Comparison of ENCODE assay signal across 30 cellular contexts in the genomic region with DNA sequence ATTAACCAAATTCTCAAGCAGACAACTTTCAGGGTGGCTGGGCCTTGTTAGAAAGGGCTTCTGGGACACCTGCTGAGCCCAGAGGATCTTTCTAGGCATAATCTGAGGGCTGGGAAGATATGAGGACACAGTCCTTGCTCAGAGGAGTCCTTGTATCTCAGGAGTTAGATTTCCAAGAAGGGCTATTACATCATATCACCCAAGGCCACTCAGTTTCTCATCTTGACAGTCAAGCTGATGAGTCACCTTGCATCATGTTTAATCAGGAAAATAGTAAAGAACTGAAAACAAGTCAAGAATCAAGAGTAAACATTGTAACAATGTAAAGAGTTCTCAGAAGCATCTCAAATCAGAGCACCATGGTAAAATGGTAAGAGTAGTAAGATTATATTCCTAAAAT. TPM values are rescaled to one million over a fixed set of nuclear protein-coding genes. Genes with fewer than 3 reads are reported as not detected.
A peak's percentile ranks its signal among the peaks of the same experiment; 100 is the strongest.
DNase-seq lines count a peak whose midpoint lies in the region; ATAC-seq, FAIRE-seq and TF ChIP-seq lines count a peak whose summit lies in the region.
"Had no signal": no experiment of that assay in that cellular context is flagged by ENCODE, and none has a peak within 500 bp of the region (broad histone marks: within the 10 kb centered on the region; RNA-seq: fewer than 3 reads in every experiment).

No MANE protein-coding gene starts in this region.

- in situ Hi-C loops in K562 (cut with MboI) (no loop called here), GM13977 (cut with MboI; ENCODE audit: low pct_unique_long_range_greater_than_20kb, low sequenced_read_pairs, unreplicated experiment) (no loop called here)

- POLR2A ChIA-PET in K562 (lab: Yijun Ruan, JAX) = no interaction called here

- H3K9me3 ChIP-seq in K562 (replicated peaks; ENCODE audit: control insufficient read depth, insufficient read depth, low read depth, low read length) = no peaks in the 10 kb centered on the region
- H3K9me3 ChIP-seq: colonic mucosa, SJCRH30, vagina had no signal

- H3K4me3 ChIP-seq in K562 = no peak overlapping the region
- H3K4me3 ChIP-seq: colonic mucosa, SJCRH30, vagina had no signal

- H3K4me1 ChIP-seq in K562 (replicated peaks in 1 of 2; ENCODE audit: control insufficient read depth in 2 of 2, insufficient read depth in 2 of 2, low read length in 2 of 2) (peaks cover 0 to 12% of the 10 kb centered on the region in 2 experiments; a peak in 2 of 5 replicates), foreskin keratinocyte (no peaks in the 10 kb centered on the region)
- H3K4me1 ChIP-seq: colonic mucosa, SJCRH30, vagina had no signal

- no TSS peak for BruUV-seq in K562 (replicated peaks; lab: Mats Ljungman, UMichigan)

- no peak for TF ChIP-seq RAD21 in K562 (CRISPR knock-in tag; conservative IDR thresholded peaks at IDR 0.05 in 1 of 2, IDR thresholded peaks at IDR 0.05 in 1 of 2)

- H3K36me3 ChIP-seq in K562 (ENCODE audit: control insufficient read depth, insufficient read depth, low read length) = no peaks in the 10 kb centered on the region
- H3K36me3 ChIP-seq: colonic mucosa, SJCRH30, vagina had no signal

- peak; percentile 68 for ATAC-seq in K562
- peak; percentile 14 for ATAC-seq in foreskin keratinocyte
- no peak for ATAC-seq in GM18867 (IDR thresholded peaks at IDR 0.05; ENCODE audit: unreplicated experiment)
- ATAC-seq: esophagus mucosa; left ventricle myocardium superior; naive thymus-derived CD8-positive, alpha-beta T cell; Panc1 had no signal

- no peaks in the 10 kb centered on the region for H3K79me2 ChIP-seq in K562 (ENCODE audit: control insufficient read depth, insufficient read depth, low read length)

- H4K20me1 ChIP-seq in K562 (replicated peaks; ENCODE audit: control insufficient read depth, insufficient read depth, low read length) = no peaks in the 10 kb centered on the region

- H3K4me2 ChIP-seq in K562 (ENCODE audit: insufficient read depth, low read length) = no peak overlapping the region

- no peak overlapping the region for H2AFZ ChIP-seq in K562 (ENCODE audit: low read depth, low read length)

- H3K9ac ChIP-seq in K562 (ENCODE audit: insufficient read depth in 1 of 2, low read depth in 2 of 2, low read length in 2 of 2) = no peak overlapping the region

- TF ChIP-seq POLR2A in K562 (conservative IDR thresholded peaks at IDR 0.05) = no peak

- peak; percentile 29 for FAIRE-seq in K562 (lab: Jason Lieb, UNC)
- FAIRE-seq: keratinocyte, small intestine had no signal

- TF ChIP-seq CTCF in K562 (IDR thresholded peaks at IDR 0.05 in 2 of 3, conservative IDR thresholded peaks at IDR 0.05 in 1 of 3; ENCODE audit: insufficient read depth in 2 of 3, low read depth in 1 of 3, low read length in 3 of 3) = no peak
- no peak for TF ChIP-seq CTCF in foreskin keratinocyte (conservative IDR thresholded peaks at IDR 0.05)
- no peak for TF ChIP-seq CTCF in GM13977 (IDR thresholded peaks at IDR 0.05; ENCODE audit: extremely low read depth, insufficient read depth, missing control alignments)

- H3K27ac ChIP-seq in K562 (ENCODE audit: extremely low read depth, low read depth, low read length) = no peak overlapping the region
- no peak overlapping the region for H3K27ac ChIP-seq in foreskin keratinocyte
- H3K27ac ChIP-seq: colonic mucosa, SJCRH30, vagina had no signal

- DNase-seq in ELR (ENCODE audit: low read depth) = peak; percentile 23
- DNase-seq in M059J (ENCODE audit: low read depth) = peak; percentile 20
- DNase-seq in K562 (ENCODE audit: extremely low read depth in 1 of 4, low spot score in 3 of 4) = peak; percentile 14 to 49 (median 28)
- peak in 1 of 2 donors; percentile 23 for DNase-seq in foreskin keratinocyte
- no peak for DNase-seq in DMS114 treated with DMSO at 0.1 percent for 48 hours (lab: John Stamatoyannopoulos, UW; ENCODE audit: unreplicated experiment)
- no peak for DNase-seq in GM13977 (ENCODE audit: low spot score)
- DNase-seq in NCI-H1436 (lab: John Stamatoyannopoulos, UW) = no peak
- DNase-seq: activated B cell treated with CpG ODN at 0.5 μM for 24 hours; activated CD8-positive, alpha-beta memory T cell treated with anti-CD3 and anti-CD28 coated beads, Interleukin-2, amount 50 U/mL, for 48 hours; activated naive CD4-positive, alpha-beta T cell treated with anti-CD3 and anti-CD28 coated beads, Interleukin-2, amount 50 U/mL, for 16 hours; CD4-positive, CD25-positive, alpha-beta regulatory T cell; colonic mucosa; effector memory CD4-positive, alpha-beta T cell; H7; KG1; left ventricle myocardium superior; midbrain; naive thymus-derived CD8-positive, alpha-beta T cell; NCI-H1694; NCI-H2171 treated with DMSO at 0.1 percent for 48 hours; NCI-H524; NK-92 treated with Interleukin-12 subunit alpha and Interleukin-12 subunit beta, amount 100 ng/mL, for 24 hours; SJCRH30; small intestine had no signal

- H3K9me1 ChIP-seq in K562 (ENCODE audit: control insufficient read depth, insufficient read depth, low read length) = no peaks in the 10 kb centered on the region

- intact Hi-C loops in K562 (cut with micrococcal nuclease) = no loop called here

- no peaks in the 10 kb centered on the region for H3K27me3 ChIP-seq in K562 (ENCODE audit: control insufficient read depth in 2 of 2, insufficient read depth in 2 of 2, low read length in 2 of 2)
- H3K27me3 ChIP-seq in foreskin keratinocyte = no peaks in the 10 kb centered on the region
- H3K27me3 ChIP-seq: SJCRH30, vagina had no signal

- peak; percentile 39; the same call in 1 of the 2 replicates for TF ChIP-seq EP300 in K562 (IDR thresholded peaks at IDR 0.05; ENCODE audit: low read length)

- CTCF ChIA-PET in K562 (lab: Yijun Ruan, JAX; ENCODE audit: low intra/inter-chr PET ratio) = interaction anchor here (0.6 kb wide), 1 partner anchor 257 kb away, joined by 3 read pairs; no protein-coding TSS in a partner anchor

TF ChIP-seq in K562, 482 proteins besides CTCF, POLR2A, EP300 and RAD21 (continues in another document):
- TF ChIP-seq GABPA (tag; conservative IDR thresholded peaks at IDR 0.05; ENCODE audit: low read depth) (no peak), ZNF507 (tag; conservative IDR thresholded peaks at IDR 0.05) (no peak), MCM5 (IDR thresholded peaks at IDR 0.05; ENCODE audit: low read depth) (no peak), ZFP1 (CRISPR knock-in tag; IDR thresholded peaks at IDR 0.05) (no peak), HDAC3 (IDR thresholded peaks at IDR 0.05; ENCODE audit: borderline replicate concordance, partially characterized antibody) (no peak), JUND (IDR thresholded peaks at IDR 0.05; ENCODE audit: borderline replicate concordance, low read depth, low read length) (peak; percentile 93), JUND (tag; IDR thresholded peaks at IDR 0.05; ENCODE audit: borderline replicate concordance, low read depth, low read length) (peak; percentile 93), CBX8 (IDR thresholded peaks at IDR 0.05; ENCODE audit: borderline replicate concordance, extremely low read depth, low read depth, low read length, poor library complexity, severe bottlenecking) (no peak), EP400 (IDR thresholded peaks at IDR 0.05) (peak; percentile 17; the same call in 1 of the 2 replicates), CBX3 (IDR thresholded peaks at IDR 0.05; ENCODE audit: borderline replicate concordance in 1 of 2, low read length in 2 of 2) (no peak)

RNA-seq across cellular contexts. Expression of a gene that starts 4.0 kb away (rescaled TPM):
- total RNA-seq in M059J (2014; rRNA removed; shearing (Covaris generic)) = 0.57 and 4.6 TPM in 2 replicates
- not detected in 2 replicates for total RNA-seq in K562 (2011; cell fraction: chromatin; rRNA removed; ENCODE audit: low replicate concordance)
- not detected in 2 replicates for total RNA-seq in K562 (2011; cell fraction: nucleolus; rRNA removed)
- total RNA-seq in K562 (2011; cell fraction: nucleoplasm; rRNA removed) = not detected in 2 replicates
- 0.04 and 0.05 TPM in 2 replicates for total RNA-seq in K562 (2014; rRNA removed)
- 0.10 and 0.11 TPM in 2 replicates for total RNA-seq in K562 (2014; rRNA removed; fragmentation: Illumina TruSeq; extraction: Trizol)
- 0.04 and 0.19 TPM in 2 replicates for total RNA-seq in K562 (2015; rRNA removed; fragmentation: Illumina TruSeq; extraction: Trizol)
- 0.07 and 0.13 TPM in 2 replicates for total RNA-seq in K562 (2021)
- polyA plus RNA-seq in K562 (2011; rRNA removed) = 0.04 and 0.18 TPM in 2 replicates
- 0.03 and 0.10 TPM in 2 replicates for polyA plus RNA-seq in K562 (2011; cell fraction: cytosol; rRNA removed)
- polyA plus RNA-seq in K562 (2011; cell fraction: nucleus; rRNA removed) = 0.04 and 0.14 TPM in 2 replicates
- 0.12 and 0.23 TPM in 2 replicates for polyA plus RNA-seq in K562 (2012)
- polyA plus RNA-seq in K562 (2014; fragmentation: Illumina TruSeq; extraction: Trizol) = 0.06 and 0.34 TPM in 2 replicates
- polyA plus RNA-seq in K562 (2014; fragmentation: Nextera tagmentation; extraction: Ambion mirVana) = under 1 TPM in 1 of 2 experiments, not detected in 1; 0.04 TPM
- polyA plus RNA-seq in K562 (2014; rRNA removed) = 0.03 and 0.07 TPM in 2 replicates
- 0.42 TPM in 1 of 2 replicates, not detected in the other for polyA minus RNA-seq in K562 (2011; rRNA and poly(A)+ RNA removed)
- polyA minus RNA-seq in K562 (2011; cell fraction: cytosol; rRNA and poly(A)+ RNA removed) = 0.29 TPM in 1 of 2 replicates, not detected in the other
- polyA minus RNA-seq in K562 (2011; cell fraction: nucleus; rRNA and poly(A)+ RNA removed) = not detected in 2 replicates
- total RNA-seq in foreskin keratinocyte = 2.2 and 4.6 TPM in 2 replicates
- 0.72 and 1.7 TPM in 2 replicates for polyA plus RNA-seq in foreskin keratinocyte
- total RNA-seq: activated B cell treated with CpG ODN at 0.5 μM for 24 hours; HT-29; naive thymus-derived CD8-positive, alpha-beta T cell; vagina had no signal

RNA-seq across cellular contexts. Expression of a gene that starts 50.6 kb away (rescaled TPM):
- 20.7 and 32.8 TPM in 2 replicates for total RNA-seq in M059J (2014; rRNA removed; shearing (Covaris generic))
- total RNA-seq in K562 (2011; cell fraction: chromatin; rRNA removed; ENCODE audit: low replicate concordance) = 35.6 and 101 TPM in 2 replicates
- 13.7 and 14.7 TPM in 2 replicates for total RNA-seq in K562 (2011; cell fraction: nucleolus; rRNA removed)
- total RNA-seq in K562 (2011; cell fraction: nucleoplasm; rRNA removed) = 36.4 and 45.1 TPM in 2 replicates
- total RNA-seq in K562 (2014; rRNA removed) (27.4 and 27.8 TPM in 2 replicates), K562 (2014; rRNA removed; fragmentation: Illumina TruSeq; extraction: Trizol) (48.4 and 49.6 TPM in 2 replicates), K562 (2015; rRNA removed; fragmentation: Illumina TruSeq; extraction: Trizol) (43.8 and 46.8 TPM in 2 replicates), K562 (2021) (34.4 and 35.4 TPM in 2 replicates), foreskin keratinocyte (17.3 and 19.3 TPM in 2 replicates)
- polyA plus RNA-seq in K562 (2011; rRNA removed) (11.3 and 14.8 TPM in 2 replicates), K562 (2014; fragmentation: Illumina TruSeq; extraction: Trizol) (29.9 and 35.7 TPM in 2 replicates), K562 (2014; fragmentation: Nextera tagmentation; extraction: Ambion mirVana) (10 to 100 TPM in 1 of 2 experiments, 1 to 10 TPM in 1; 8.6 to 18.0 TPM), K562 (2014; rRNA removed) (19.3 and 20.2 TPM in 2 replicates), foreskin keratinocyte (4.1 and 5.3 TPM in 2 replicates)
- polyA plus RNA-seq in K562 (2011; cell fraction: cytosol; rRNA removed) = 8.1 and 10.3 TPM in 2 replicates
- 13.8 and 15.5 TPM in 2 replicates for polyA plus RNA-seq in K562 (2011; cell fraction: nucleus; rRNA removed)
- polyA plus RNA-seq in K562 (2012) = 18.7 and 24.3 TPM in 2 replicates
- 54.9 and 62.5 TPM in 2 replicates for polyA minus RNA-seq in K562 (2011; rRNA and poly(A)+ RNA removed)
- 19.3 and 23.5 TPM in 2 replicates for polyA minus RNA-seq in K562 (2011; cell fraction: cytosol; rRNA and poly(A)+ RNA removed)
- 34.6 and 41.5 TPM in 2 replicates for polyA minus RNA-seq in K562 (2011; cell fraction: nucleus; rRNA and poly(A)+ RNA removed)

Comparison
In these comparisons a context has a peak if more than half of its experiments do, and no peak if none do; other contexts are left out.
1. DNase-seq: peak in ELR (single experiment), M059J (single experiment) and K562 (4 of 4); none in DMS114 treated with DMSO at 0.1 percent for 48 hours (single experiment), GM13977 (single experiment) and NCI-H1436 (single experiment).